ENCODE assay signal across 8 cellular contexts in genomic region chr16:56866955-56867830, GRCh38. TPM values are rescaled to one million over a fixed set of nuclear protein-coding genes. Genes with fewer than 3 reads are reported as not detected.
DNase-seq lines count a peak whose midpoint lies in the region; ATAC-seq and TF ChIP-seq lines count a peak whose summit lies in the region.

No MANE protein-coding gene starts in this region.

- ATAC-seq in HCT116, result peak; percentile 41
- ATAC-seq in HG03135 (IDR thresholded peaks at IDR 0.05; ENCODE audit: unreplicated experiment), result no peak
- no peak for ATAC-seq in GM19351 (IDR thresholded peaks at IDR 0.05; ENCODE audit: unreplicated experiment)

- RAD21 ChIA-PET in HCT116 (lab: Charles Lee; ENCODE audit: low non-redundant PET in 1 of 2, low total read pairs in 2 of 2, uncharacterized antibody in 2 of 2, unreplicated experiment in 2 of 2), result interaction anchor here in 1 of 2 experiments (0.7 kb wide), 1 partner anchor 85 kb away, joined by 4 read pairs; no protein-coding TSS in a partner anchor

- TF ChIP-seq CTCF in HCT116 (IDR thresholded peaks at IDR 0.05 in 2 of 3, conservative IDR thresholded peaks at IDR 0.05 in 1 of 3; ENCODE audit: borderline replicate concordance in 1 of 3, insufficient read depth in 1 of 3, low read depth in 2 of 3, low read length in 2 of 3) (peak; percentile 64 to 84 (median 73)), OCI-LY3 (IDR thresholded peaks at IDR 0.05; ENCODE audit: low read depth, low read length) (peak; percentile 81), ascending aorta (IDR thresholded peaks at IDR 0.05) (peak; percentile 65 to 81 (median 81))

- no peaks in the 10 kb centered on the region for H3K9me3 ChIP-seq in HCT116 (ENCODE audit: control insufficient read depth in 1 of 2, insufficient read depth in 1 of 2, low read depth in 1 of 2, low read length in 2 of 2)
- H3K9me3 ChIP-seq in OCI-LY3 (ENCODE audit: insufficient read depth, low read length), result no peaks in the 10 kb centered on the region
- H3K9me3 ChIP-seq in ascending aorta, result no peaks in the 10 kb centered on the region
- no peaks in the 10 kb centered on the region for H3K9me3 ChIP-seq in skeletal muscle tissue (ENCODE audit: control insufficient read depth in 3 of 3, low read length in 3 of 3)

- H2AFZ ChIP-seq in HCT116 (ENCODE audit: low read depth, low read length, poor library complexity, severe bottlenecking) (peak overlapping the region; percentile 14), OCI-LY3 (ENCODE audit: low read depth, low read length) (peak overlapping the region; percentile 23; the same call in 1 of the 2 replicates)

- DNase-seq in COR-L47 (lab: John Stamatoyannopoulos, UW) (peak; percentile 27), HCT116 (ENCODE audit: low read depth, low spot score) (peak; percentile 43), ascending aorta (ENCODE audit: low spot score in 2 of 2) (peak in 1 of 2 donors; percentile 70), hepatic stellate cell (ENCODE audit: low spot score) (peak; percentile 80)

- H4K20me1 ChIP-seq in HCT116 (ENCODE audit: insufficient read depth), result no peaks in the 10 kb centered on the region
- no peaks in the 10 kb centered on the region for H4K20me1 ChIP-seq in OCI-LY3 (ENCODE audit: insufficient read depth, low read length)

- peak; percentile 72 for TF ChIP-seq RAD21 in HCT116 (IDR thresholded peaks at IDR 0.05; ENCODE audit: low read depth)

- intact Hi-C loops in HCT116 (cut with micrococcal nuclease), result loop anchor here (1.0 to 2.0 kb wide), 2 partner anchors 84 to 302 kb away; no protein-coding TSS in a partner anchor
- intact Hi-C loops in ascending aorta (cut with DNase I), result loop anchor here (1.0 to 2.0 kb wide), 3 partner anchors 84 to 302 kb away; no protein-coding TSS in a partner anchor

- no peak for TF ChIP-seq POLR2A in HCT116 (IDR thresholded peaks at IDR 0.05; ENCODE audit: borderline replicate concordance, extremely low read depth, insufficient read depth, insufficient read length)

- H3K4me3 ChIP-seq in HCT116 (replicated peaks in 1 of 2; ENCODE audit: low read depth in 1 of 2, low read length in 2 of 2) (no peak overlapping the region), OCI-LY3 (ENCODE audit: low read length) (peak overlapping the region; percentile 5; the same call in 1 of the 2 replicates), ascending aorta (no peak overlapping the region), skeletal muscle tissue (ENCODE audit: low read length in 3 of 3) (peak overlapping the region; percentile 43 to 54 (median 45))

- BruUV-seq in HCT116 (replicated peaks; lab: Mats Ljungman, UMichigan), result no TSS peak

- H3K27me3 ChIP-seq in HCT116 (ENCODE audit: insufficient read depth, low read length) (no peaks in the 10 kb centered on the region), OCI-LY3 (ENCODE audit: low read depth, low read length) (no peaks in the 10 kb centered on the region), ascending aorta (no peaks in the 10 kb centered on the region), skeletal muscle tissue (ENCODE audit: control insufficient read depth in 3 of 3, insufficient read depth in 3 of 3, low read length in 3 of 3) (no peaks in the 10 kb centered on the region)

- H3K27ac ChIP-seq in HCT116 (ENCODE audit: low read depth, low read length) (no peak overlapping the region), OCI-LY3 (ENCODE audit: low read length) (no peak overlapping the region; the same call in 1 of the 2 replicates), ascending aorta (no peak overlapping the region), skeletal muscle tissue (ENCODE audit: low read depth, low read length) (no peak overlapping the region)

- POLR2A ChIA-PET in HCT116 (lab: Charles Lee), result no interaction called here

- H3K79me2 ChIP-seq in HCT116 (ENCODE audit: insufficient read depth, low read length), result no peaks in the 10 kb centered on the region
- H3K79me2 ChIP-seq in OCI-LY3 (ENCODE audit: low read length), result no peaks in the 10 kb centered on the region

- H3K36me3 ChIP-seq in HCT116 (ENCODE audit: control insufficient read depth in 1 of 2, insufficient read depth in 2 of 2, low read length in 2 of 2), result no peaks in the 10 kb centered on the region
- H3K36me3 ChIP-seq in OCI-LY3 (replicated peaks; ENCODE audit: low read depth, low read length), result no peaks in the 10 kb centered on the region
- H3K36me3 ChIP-seq in ascending aorta, result no peaks in the 10 kb centered on the region
- no peaks in the 10 kb centered on the region for H3K36me3 ChIP-seq in skeletal muscle tissue (ENCODE audit: control insufficient read depth in 3 of 3, insufficient read depth in 3 of 3, low read length in 3 of 3)

- H3K4me2 ChIP-seq in HCT116 (ENCODE audit: low read length) (no peak overlapping the region), OCI-LY3 (ENCODE audit: low read length) (peak overlapping the region; percentile 50)

- H3K9ac ChIP-seq in HCT116 (ENCODE audit: low read length) (no peak overlapping the region), OCI-LY3 (ENCODE audit: low read length) (peak overlapping the region; percentile 29; the same call in 1 of the 2 replicates), skeletal muscle tissue (ENCODE audit: low read depth in 1 of 3, low read length in 3 of 3) (peak overlapping the region; percentile 37 to 51 (median 47))

- H3K4me1 ChIP-seq in HCT116 (ENCODE audit: control insufficient read depth in 1 of 2, insufficient read depth in 2 of 2, low read length in 2 of 2) (peaks cover 0 to 5% of the 10 kb centered on the region in 2 experiments; a peak in 2 of 4 replicates), OCI-LY3 (ENCODE audit: low read length) (peaks cover 56% of the 10 kb centered on the region), ascending aorta (peaks cover 0 to 4% of the 10 kb centered on the region in 2 donors), skeletal muscle tissue (ENCODE audit: control insufficient read depth in 3 of 3, insufficient read depth in 3 of 3, low read length in 3 of 3) (peaks cover 10% of the 10 kb centered on the region in 3 donors)

- CTCF ChIA-PET in HCT116 (lab: Charles Lee), result interaction anchor here (1.5 to 1.8 kb wide), 2 partner anchors 84 to 179 kb away, joined by 3 to 7 read pairs; no protein-coding TSS in a partner anchor

- H3K9me2 ChIP-seq in HCT116 (ENCODE audit: insufficient read depth), result no peaks in the 10 kb centered on the region

TF ChIP-seq in HCT116, 20 proteins besides CTCF, POLR2A, EP300 and RAD21:
- TF ChIP-seq JUND (IDR thresholded peaks at IDR 0.05) (no peak), FOSL1 (IDR thresholded peaks at IDR 0.05; ENCODE audit: low read depth) (no peak), EZH2phosphoT487 (IDR thresholded peaks at IDR 0.05; ENCODE audit: borderline replicate concordance) (no peak), ZBTB33 (IDR thresholded peaks at IDR 0.05; ENCODE audit: extremely low read depth, insufficient replicate concordance, low read length) (no peak), ATF3 (IDR thresholded peaks at IDR 0.05) (no peak), ZFX (IDR thresholded peaks at IDR 0.05) (no peak), YY1 (IDR thresholded peaks at IDR 0.05; ENCODE audit: extremely low read depth, insufficient replicate concordance, low read depth, low read length) (no peak), EGR1 (IDR thresholded peaks at IDR 0.05; ENCODE audit: low read depth) (no peak), SRF (IDR thresholded peaks at IDR 0.05; ENCODE audit: low read depth) (no peak), REST (IDR thresholded peaks at IDR 0.05; ENCODE audit: low read depth) (no peak), SIN3A (IDR thresholded peaks at IDR 0.05; ENCODE audit: low read depth) (no peak)

RNA-seq across cellular contexts. Expression of gene SLC12A3, which starts 2.2 kb away (rescaled TPM):
- total RNA-seq in HCT116 (2021; ENCODE audit: unreplicated experiment) (not detected), ascending aorta (not detected), skeletal muscle tissue (not detected)
- polyA plus RNA-seq in HCT116 (2012), result 0.03 TPM in 1 of 2 replicates, not detected in the other

Comparison
In these comparisons a context has a peak if more than half of its experiments do, and no peak if none do; other contexts are left out.
1. H3K4me3 ChIP-seq: peak in OCI-LY3 (single experiment) and skeletal muscle tissue (3 of 3); none in HCT116 (0 of 2) and ascending aorta (0 of 2).
2. Peak in every context shown above with its lines, with median percentiles within 50 percentile points of each other: CTCF ChIP-seq.